ENCODE assay signal across 1 cellular context in the genomic region with DNA sequence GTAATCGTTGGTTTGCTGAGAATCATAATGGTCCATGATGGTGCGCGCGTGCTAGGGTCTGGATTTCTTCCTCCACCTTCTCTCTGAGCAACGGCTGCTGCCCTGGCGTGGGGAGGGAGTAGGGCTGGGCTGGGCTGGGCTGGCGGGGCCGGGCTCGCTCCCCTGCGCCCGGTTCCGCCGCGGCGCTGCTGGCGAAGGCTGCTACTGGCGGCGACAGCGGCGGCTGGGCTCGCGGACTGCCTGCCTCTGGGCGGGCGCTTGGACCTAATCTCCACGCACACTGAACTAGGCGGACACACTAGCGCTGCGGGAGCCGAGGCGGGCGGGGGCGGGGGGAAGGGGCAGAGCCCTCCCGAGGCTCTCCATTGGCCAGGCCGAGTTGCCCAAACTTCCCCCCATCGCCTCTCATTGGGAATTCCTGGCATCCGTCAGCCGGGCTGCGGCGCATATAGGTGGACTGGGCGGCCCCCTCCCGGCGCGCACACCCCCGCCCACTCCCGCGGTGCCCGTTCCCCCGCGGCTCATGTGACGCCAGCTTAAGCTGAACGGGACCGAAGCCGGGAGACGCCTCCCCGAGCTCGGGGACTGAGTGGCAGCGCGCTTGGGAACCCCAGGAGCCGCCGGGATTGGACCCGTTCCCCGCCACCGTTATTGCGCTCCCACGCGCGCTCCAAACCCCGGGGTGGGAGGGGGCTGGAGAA.
TF ChIP-seq lines count a peak whose summit lies in the region.

TSS of gene ACTN1 (minus strand) at position 282 of the 701 bp plus-strand sequence. CDS start at position 36, 246 bp downstream.

TF ChIP-seq in GM12878, 131 proteins besides CTCF, POLR2A, EP300 and RAD21 (continued from another document and continues in another):
- TF ChIP-seq SP1 (IDR thresholded peaks at IDR 0.05; ENCODE audit: low read depth, low read length) (peak; percentile 83), RUNX3 (IDR thresholded peaks at IDR 0.05; ENCODE audit: low read length) (no peak), RELB (IDR thresholded peaks at IDR 0.05; ENCODE audit: low read depth) (no peak), SREBF1 (IDR thresholded peaks at IDR 0.05; ENCODE audit: low read length) (no peak), EZH2 (IDR thresholded peaks at IDR 0.05; ENCODE audit: borderline replicate concordance, control insufficient read depth, low read depth, low read length) (no peak), MTA2 (IDR thresholded peaks at IDR 0.05; ENCODE audit: low read depth) (no peak), RAD51 (IDR thresholded peaks at IDR 0.05) (no peak), ATF3 (IDR thresholded peaks at IDR 0.05; ENCODE audit: borderline replicate concordance, extremely low read depth, low read depth, low read length) (no peak), RELA (IDR thresholded peaks at IDR 0.05; ENCODE audit: borderline replicate concordance, partially characterized antibody) (no peak), STAT3 (IDR thresholded peaks at IDR 0.05; ENCODE audit: low read depth, low read length) (no peak), ELK1 (IDR thresholded peaks at IDR 0.05; ENCODE audit: low read depth, low read length) (no peak), HCFC1 (IDR thresholded peaks at IDR 0.05; ENCODE audit: low read length) (no peak), BCL11A (IDR thresholded peaks at IDR 0.05; ENCODE audit: low read depth, low read length) (no peak), TARDBP (IDR thresholded peaks at IDR 0.05; ENCODE audit: borderline replicate concordance) (no peak), MTA3 (IDR thresholded peaks at IDR 0.05; ENCODE audit: borderline replicate concordance, low read length) (no peak), IKZF1 (conservative IDR thresholded peaks at IDR 0.05) (peak; percentile 56; the same call in 1 of the 2 replicates), REST (IDR thresholded peaks at IDR 0.05; ENCODE audit: low read depth, low read length) (no peak), GABPA (IDR thresholded peaks at IDR 0.05; ENCODE audit: low read depth) (no peak), ATF2 (IDR thresholded peaks at IDR 0.05; ENCODE audit: low read length) (no peak), FOXM1 (IDR thresholded peaks at IDR 0.05; ENCODE audit: low read depth, low read length) (no peak), SIX5 (IDR thresholded peaks at IDR 0.05; ENCODE audit: low read depth, low read length, severe bottlenecking) (no peak), BCL3 (IDR thresholded peaks at IDR 0.05; ENCODE audit: borderline replicate concordance, insufficient read depth, low read depth, low read length, poor library complexity, severe bottlenecking) (no peak), KLF5 (IDR thresholded peaks at IDR 0.05; ENCODE audit: partially characterized antibody) (no peak), STAT1 (conservative IDR thresholded peaks at IDR 0.05) (no peak), CEBPB (IDR thresholded peaks at IDR 0.05; ENCODE audit: borderline replicate concordance in 1 of 2, low read depth in 2 of 2, low read length in 2 of 2) (no peak), NBN (IDR thresholded peaks at IDR 0.05) (no peak), IRF4 (IDR thresholded peaks at IDR 0.05; ENCODE audit: low read depth, low read length) (no peak), BHLHE40 (IDR thresholded peaks at IDR 0.05; ENCODE audit: borderline replicate concordance in 1 of 2, low read depth in 2 of 2, low read length in 1 of 2) (peak in 1 of 2 experiments; percentile 63; a peak in 1 of 4 replicates), WRNIP1 (IDR thresholded peaks at IDR 0.05; ENCODE audit: borderline replicate concordance, low read depth, low read length) (no peak), PML (IDR thresholded peaks at IDR 0.05; ENCODE audit: low read length) (no peak), BACH1 (IDR thresholded peaks at IDR 0.05; ENCODE audit: borderline replicate concordance) (peak; percentile 67; the same call in 1 of the 2 replicates), IKZF2 (IDR thresholded peaks at IDR 0.05) (peak in 1 of 2 experiments; percentile 18; a peak in 1 of 4 replicates)
- TF ChIP-seq, protein P1, sequence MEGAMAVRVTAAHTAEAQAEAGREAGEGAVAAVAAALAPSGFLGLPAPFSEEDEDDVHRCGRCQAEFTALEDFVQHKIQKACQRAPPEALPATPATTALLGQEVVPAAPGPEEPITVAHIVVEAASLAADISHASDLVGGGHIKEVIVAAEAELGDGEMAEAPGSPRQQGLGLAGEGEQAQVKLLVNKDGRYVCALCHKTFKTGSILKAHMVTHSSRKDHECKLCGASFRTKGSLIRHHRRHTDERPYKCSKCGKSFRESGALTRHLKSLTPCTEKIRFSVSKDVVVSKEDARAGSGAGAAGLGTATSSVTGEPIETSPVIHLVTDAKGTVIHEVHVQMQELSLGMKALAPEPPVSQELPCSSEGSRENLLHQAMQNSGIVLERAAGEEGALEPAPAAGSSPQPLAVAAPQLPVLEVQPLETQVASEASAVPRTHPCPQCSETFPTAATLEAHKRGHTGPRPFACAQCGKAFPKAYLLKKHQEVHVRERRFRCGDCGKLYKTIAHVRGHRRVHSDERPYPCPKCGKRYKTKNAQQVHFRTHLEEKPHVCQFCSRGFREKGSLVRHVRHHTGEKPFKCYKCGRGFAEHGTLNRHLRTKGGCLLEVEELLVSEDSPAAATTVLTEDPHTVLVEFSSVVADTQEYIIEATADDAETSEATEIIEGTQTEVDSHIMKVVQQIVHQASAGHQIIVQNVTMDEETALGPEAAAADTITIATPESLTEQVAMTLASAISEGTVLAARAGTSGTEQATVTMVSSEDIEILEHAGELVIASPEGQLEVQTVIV (IDR thresholded peaks at IDR 0.05; ENCODE audit: borderline replicate concordance, partially characterized antibody) = no peak
- TF ChIP-seq, protein P2, sequence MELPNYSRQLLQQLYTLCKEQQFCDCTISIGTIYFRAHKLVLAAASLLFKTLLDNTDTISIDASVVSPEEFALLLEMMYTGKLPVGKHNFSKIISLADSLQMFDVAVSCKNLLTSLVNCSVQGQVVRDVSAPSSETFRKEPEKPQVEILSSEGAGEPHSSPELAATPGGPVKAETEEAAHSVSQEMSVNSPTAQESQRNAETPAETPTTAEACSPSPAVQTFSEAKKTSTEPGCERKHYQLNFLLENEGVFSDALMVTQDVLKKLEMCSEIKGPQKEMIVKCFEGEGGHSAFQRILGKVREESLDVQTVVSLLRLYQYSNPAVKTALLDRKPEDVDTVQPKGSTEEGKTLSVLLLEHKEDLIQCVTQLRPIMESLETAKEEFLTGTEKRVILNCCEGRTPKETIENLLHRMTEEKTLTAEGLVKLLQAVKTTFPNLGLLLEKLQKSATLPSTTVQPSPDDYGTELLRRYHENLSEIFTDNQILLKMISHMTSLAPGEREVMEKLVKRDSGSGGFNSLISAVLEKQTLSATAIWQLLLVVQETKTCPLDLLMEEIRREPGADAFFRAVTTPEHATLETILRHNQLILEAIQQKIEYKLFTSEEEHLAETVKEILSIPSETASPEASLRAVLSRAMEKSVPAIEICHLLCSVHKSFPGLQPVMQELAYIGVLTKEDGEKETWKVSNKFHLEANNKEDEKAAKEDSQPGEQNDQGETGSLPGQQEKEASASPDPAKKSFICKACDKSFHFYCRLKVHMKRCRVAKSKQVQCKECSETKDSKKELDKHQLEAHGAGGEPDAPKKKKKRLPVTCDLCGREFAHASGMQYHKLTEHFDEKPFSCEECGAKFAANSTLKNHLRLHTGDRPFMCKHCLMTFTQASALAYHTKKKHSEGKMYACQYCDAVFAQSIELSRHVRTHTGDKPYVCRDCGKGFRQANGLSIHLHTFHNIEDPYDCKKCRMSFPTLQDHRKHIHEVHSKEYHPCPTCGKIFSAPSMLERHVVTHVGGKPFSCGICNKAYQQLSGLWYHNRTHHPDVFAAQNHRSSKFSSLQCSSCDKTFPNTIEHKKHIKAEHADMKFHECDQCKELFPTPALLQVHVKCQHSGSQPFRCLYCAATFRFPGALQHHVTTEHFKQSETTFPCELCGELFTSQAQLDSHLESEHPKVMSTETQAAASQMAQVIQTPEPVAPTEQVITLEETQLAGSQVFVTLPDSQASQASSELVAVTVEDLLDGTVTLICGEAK (IDR thresholded peaks at IDR 0.05; ENCODE audit: borderline replicate concordance) = no peak
- TF ChIP-seq, protein P3, sequence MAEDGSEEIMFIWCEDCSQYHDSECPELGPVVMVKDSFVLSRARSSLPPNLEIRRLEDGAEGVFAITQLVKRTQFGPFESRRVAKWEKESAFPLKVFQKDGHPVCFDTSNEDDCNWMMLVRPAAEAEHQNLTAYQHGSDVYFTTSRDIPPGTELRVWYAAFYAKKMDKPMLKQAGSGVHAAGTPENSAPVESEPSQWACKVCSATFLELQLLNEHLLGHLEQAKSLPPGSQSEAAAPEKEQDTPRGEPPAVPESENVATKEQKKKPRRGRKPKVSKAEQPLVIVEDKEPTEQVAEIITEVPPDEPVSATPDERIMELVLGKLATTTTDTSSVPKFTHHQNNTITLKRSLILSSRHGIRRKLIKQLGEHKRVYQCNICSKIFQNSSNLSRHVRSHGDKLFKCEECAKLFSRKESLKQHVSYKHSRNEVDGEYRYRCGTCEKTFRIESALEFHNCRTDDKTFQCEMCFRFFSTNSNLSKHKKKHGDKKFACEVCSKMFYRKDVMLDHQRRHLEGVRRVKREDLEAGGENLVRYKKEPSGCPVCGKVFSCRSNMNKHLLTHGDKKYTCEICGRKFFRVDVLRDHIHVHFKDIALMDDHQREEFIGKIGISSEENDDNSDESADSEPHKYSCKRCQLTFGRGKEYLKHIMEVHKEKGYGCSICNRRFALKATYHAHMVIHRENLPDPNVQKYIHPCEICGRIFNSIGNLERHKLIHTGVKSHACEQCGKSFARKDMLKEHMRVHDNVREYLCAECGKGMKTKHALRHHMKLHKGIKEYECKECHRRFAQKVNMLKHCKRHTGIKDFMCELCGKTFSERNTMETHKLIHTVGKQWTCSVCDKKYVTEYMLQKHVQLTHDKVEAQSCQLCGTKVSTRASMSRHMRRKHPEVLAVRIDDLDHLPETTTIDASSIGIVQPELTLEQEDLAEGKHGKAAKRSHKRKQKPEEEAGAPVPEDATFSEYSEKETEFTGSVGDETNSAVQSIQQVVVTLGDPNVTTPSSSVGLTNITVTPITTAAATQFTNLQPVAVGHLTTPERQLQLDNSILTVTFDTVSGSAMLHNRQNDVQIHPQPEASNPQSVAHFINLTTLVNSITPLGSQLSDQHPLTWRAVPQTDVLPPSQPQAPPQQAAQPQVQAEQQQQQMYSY (CRISPR knock-in tag; IDR thresholded peaks at IDR 0.05) = no peak
